Comparison of ENCODE assay signal across 10 cellular contexts in the genomic region with DNA sequence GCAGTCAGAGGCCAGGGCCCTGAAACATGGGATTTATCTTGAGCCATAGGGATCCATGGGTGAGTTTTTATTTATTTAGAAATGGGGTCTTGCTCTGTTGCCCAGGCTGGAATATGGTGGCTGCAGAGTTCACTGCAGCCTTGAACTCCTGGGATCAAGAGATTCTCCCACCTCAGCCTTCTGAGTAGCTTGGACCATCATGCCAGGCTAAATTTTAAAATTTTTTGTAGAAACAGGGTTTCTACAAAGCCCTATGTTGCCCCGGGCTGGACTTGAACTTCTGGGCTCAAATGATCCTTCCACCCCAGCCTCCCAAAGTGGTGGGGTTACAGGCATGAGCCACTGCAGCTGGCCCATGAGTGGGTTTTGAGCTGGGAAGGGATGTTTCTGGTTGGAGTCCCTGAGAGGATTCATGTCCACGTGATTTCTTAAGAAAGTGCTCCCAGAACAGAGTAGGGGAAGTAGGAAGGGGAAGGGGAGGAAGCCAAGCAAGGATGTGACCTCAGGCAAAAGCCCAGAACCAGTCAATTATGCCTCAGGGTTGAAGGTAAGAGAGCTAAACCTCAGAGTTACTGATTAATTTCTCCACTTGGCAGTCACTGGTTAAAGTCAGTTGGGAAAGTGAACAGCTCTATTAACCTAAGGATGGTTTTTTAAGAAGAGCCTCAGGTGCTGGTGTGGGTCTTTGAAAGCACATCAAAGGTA. TPM values are rescaled to one million over a fixed set of nuclear protein-coding genes. Genes with fewer than 3 reads are reported as not detected.
A peak's percentile ranks its signal among the peaks of the same experiment; 100 is the strongest.
DNase-seq lines count a peak whose midpoint lies in the region; ATAC-seq and TF ChIP-seq lines count a peak whose summit lies in the region.
"Had no signal": no experiment of that assay in that cellular context is flagged by ENCODE, and none has a peak within 500 bp of the region (broad histone marks: within the 10 kb centered on the region; RNA-seq: fewer than 3 reads in every experiment).

No MANE protein-coding gene starts in this region.

- no peak overlapping the region for H2AFZ ChIP-seq in osteoblast (ENCODE audit: low read length)

- H3K27me3 ChIP-seq in osteoblast (ENCODE audit: insufficient read depth, low read length): no peaks in the 10 kb centered on the region

- DNase-seq in ELR (ENCODE audit: low read depth) (peak; percentile 29), NB4 (ENCODE audit: low read depth) (peak; percentile 59), dermis blood vessel endothelial cell (peak; percentile 55), osteoblast (ENCODE audit: insufficient read length, low spot score, missing footprints) (peak; percentile 38), SHP77 treated with DMSO at 0.1 percent for 48 hours (lab: John Stamatoyannopoulos, UW) (no peak), GM13977 (ENCODE audit: low spot score) (no peak)

- in situ Hi-C loops in GM13977 (cut with MboI; ENCODE audit: low pct_unique_long_range_greater_than_20kb, low sequenced_read_pairs, unreplicated experiment): no loop called here

- H3K9me3 ChIP-seq in osteoblast (ENCODE audit: low read depth, low read length): no peaks in the 10 kb centered on the region

- no peak for TF ChIP-seq POLR2A in NB4 (IDR thresholded peaks at IDR 0.05; ENCODE audit: extremely low read depth, insufficient read length)

- peaks cover 6% of the 10 kb centered on the region for H4K20me1 ChIP-seq in osteoblast (ENCODE audit: insufficient read depth, low read length)

- H3K4me1 ChIP-seq in osteoblast (ENCODE audit: insufficient read depth, low read length): peaks cover 16% of the 10 kb centered on the region

- TF ChIP-seq CTCF in NB4 (IDR thresholded peaks at IDR 0.05; ENCODE audit: low read depth, low read length) (no peak), osteoblast (IDR thresholded peaks at IDR 0.05; ENCODE audit: extremely low read depth, low read depth, low read length) (no peak), GM13977 (IDR thresholded peaks at IDR 0.05; ENCODE audit: extremely low read depth, insufficient read depth, missing control alignments) (no peak)

- H3K4me3 ChIP-seq in NB4 (ENCODE audit: low read depth, low read length) (no peak overlapping the region), osteoblast (ENCODE audit: insufficient read depth, low read length) (no peak overlapping the region)

- H3K36me3 ChIP-seq in osteoblast (ENCODE audit: insufficient read depth, low read length): peaks cover 38% of the 10 kb centered on the region

- ATAC-seq in GM18870 (IDR thresholded peaks at IDR 0.05; ENCODE audit: unreplicated experiment) (no peak), GM18519 (IDR thresholded peaks at IDR 0.05; ENCODE audit: low FRiP score, unreplicated experiment) (no peak)

- H3K79me2 ChIP-seq in osteoblast (ENCODE audit: insufficient read depth, low read length): peaks cover 16% of the 10 kb centered on the region

- H3K4me2 ChIP-seq in osteoblast (ENCODE audit: insufficient read depth, low read length): no peak overlapping the region

- no peak overlapping the region for H3K27ac ChIP-seq in osteoblast (ENCODE audit: low read depth, low read length)

RNA-seq across cellular contexts. Expression of a gene that starts 3.9 kb away (rescaled TPM):
- total RNA-seq in dermis blood vessel endothelial cell: 38.3 and 45.6 TPM in 2 replicates
- total RNA-seq in osteoblast: 31.8 and 35.1 TPM in 2 replicates

RNA-seq across cellular contexts. Expression of a gene that starts 5.4 kb away (rescaled TPM):
- total RNA-seq in dermis blood vessel endothelial cell (18.4 and 36.2 TPM in 2 replicates), osteoblast (25.9 and 30.0 TPM in 2 replicates)

RNA-seq across cellular contexts. Expression of a gene that starts 19.0 kb away (rescaled TPM):
- total RNA-seq in dermis blood vessel endothelial cell (67.6 and 109 TPM in 2 replicates), osteoblast (132 and 147 TPM in 2 replicates)

RNA-seq across cellular contexts. Expression of a gene that starts 22.0 kb away (rescaled TPM):
- not detected in 2 replicates for total RNA-seq in dermis blood vessel endothelial cell
- total RNA-seq in osteoblast: not detected in 2 replicates
- total RNA-seq: LHCN-M2; T-helper 1 cell treated with Interleukin-12 subunit alpha and Interleukin-12 subunit beta and Interleukin-4 antibody, amounts not matched to agents 30 ng/mL and 1 ng/mL, for 36 hours had no signal

RNA-seq across cellular contexts. Expression of a gene that starts 24.8 kb away (rescaled TPM):
- total RNA-seq in dermis blood vessel endothelial cell: 0.88 and 2.0 TPM in 2 replicates
- 2.7 and 2.9 TPM in 2 replicates for total RNA-seq in osteoblast

Comparison
In these comparisons a context has a peak if more than half of its experiments do, and no peak if none do; other contexts are left out.
1. DNase-seq: peak in ELR (single experiment), NB4 (single experiment), dermis blood vessel endothelial cell (single experiment) and osteoblast (single experiment); none in SHP77 treated with DMSO at 0.1 percent for 48 hours (single experiment) and GM13977 (single experiment).